ENCODE assay signal across 23 cellular contexts in genomic region chr18:38526922-38527321, GRCh38.
DNase-seq lines count a peak whose midpoint lies in the region; ATAC-seq, FAIRE-seq and TF ChIP-seq lines count a peak whose summit lies in the region.
"Had no signal": no experiment of that assay in that cellular context is flagged by ENCODE, and none has a peak within 500 bp of the region (broad histone marks: within the 10 kb centered on the region; RNA-seq: fewer than 3 reads in every experiment).

No MANE protein-coding gene starts in this region.

- no peaks in the 10 kb centered on the region for H3K27me3 ChIP-seq in mesenchymal stem cell (ENCODE audit: control insufficient read depth in 1 of 2, insufficient read depth in 1 of 2, low read length in 2 of 2)
- H3K27me3 ChIP-seq: body of pancreas, Peyer's patch, upper lobe of left lung had no signal

- no peak overlapping the region for H3K4ac ChIP-seq in mesenchymal stem cell (ENCODE audit: low read depth in 1 of 2, low read length in 2 of 2)

- no peak overlapping the region for H4K91ac ChIP-seq in mesenchymal stem cell (ENCODE audit: low read length)

- no peak for DNase-seq in D721Med (ENCODE audit: insufficient read length, low spot score)
- peak; percentile 70 for DNase-seq in NCI-H146 treated with DMSO at 0.1 percent for 48 hours (lab: John Stamatoyannopoulos, UW; ENCODE audit: unreplicated experiment)
- DNase-seq in epithelial cell of esophagus (ENCODE audit: low read depth) = peak; percentile 51
- DNase-seq in mesenchymal stem cell = no peak
- DNase-seq in SKM-1 (lab: John Stamatoyannopoulos, UW; ENCODE audit: unreplicated experiment) = no peak
- DNase-seq in COLO829 (ENCODE audit: low spot score) = no peak
- DNase-seq in activated naive CD4-positive, alpha-beta T cell (lab: John Stamatoyannopoulos, UW) = no peak
- DNase-seq: activated CD8-positive, alpha-beta T cell treated with anti-CD3 and anti-CD28 coated beads for 36 hours; activated effector memory CD4-positive, alpha-beta T cell treated with anti-CD3 and anti-CD28 coated beads, Interleukin-2, amount 50 U/mL, for 16 hours; activated naive CD8-positive, alpha-beta T cell treated with anti-CD3 and anti-CD28 coated beads, Interleukin-2, amount 50 U/mL, for 24 hours; body of pancreas; H9; mesendoderm; naive B cell; NCI-H2081 treated with DMSO at 0.1 percent for 48 hours; NCI-H446; Peyer's patch; stimulated activated CD4-positive, alpha-beta T cell treated with anti-CD3 and anti-CD28 coated beads, Interleukin-2, amount 100 ng/mL, for 24 hours; T-cell; upper lobe of left lung had no signal

- no peak overlapping the region for H3K9ac ChIP-seq in mesenchymal stem cell (ENCODE audit: low read length)

- H2BK15ac ChIP-seq in mesenchymal stem cell (ENCODE audit: low read depth, poor library complexity, severe bottlenecking) = no peak overlapping the region

- H2BK120ac ChIP-seq in mesenchymal stem cell (ENCODE audit: low read depth, low read length) = no peak overlapping the region

- H2BK12ac ChIP-seq in mesenchymal stem cell (ENCODE audit: low read length in 2 of 2) = no peak overlapping the region

- TF ChIP-seq CTCF in D721Med (IDR thresholded peaks at IDR 0.05; ENCODE audit: insufficient read depth, missing control alignments) = no peak
- TF ChIP-seq CTCF in epithelial cell of esophagus (IDR thresholded peaks at IDR 0.05; ENCODE audit: insufficient read depth, low read depth, low read length, missing control alignments) = no peak

- no peak overlapping the region for H2AK5ac ChIP-seq in mesenchymal stem cell (ENCODE audit: low read length, severe bottlenecking)

- no peak overlapping the region for H2AFZ ChIP-seq in mesenchymal stem cell (ENCODE audit: low read depth, low read length)

- H3K4me1 ChIP-seq in mesenchymal stem cell (ENCODE audit: control insufficient read depth, insufficient read depth, low read depth, low read length) = no peaks in the 10 kb centered on the region
- H3K4me1 ChIP-seq: body of pancreas, Peyer's patch, upper lobe of left lung had no signal

- H3K23ac ChIP-seq in mesenchymal stem cell (ENCODE audit: low read length in 2 of 2) = no peak overlapping the region

- no peak overlapping the region for H2BK5ac ChIP-seq in mesenchymal stem cell (ENCODE audit: low read depth, low read length, poor library complexity, severe bottlenecking)

- no peaks in the 10 kb centered on the region for H3K36me3 ChIP-seq in mesenchymal stem cell (ENCODE audit: control insufficient read depth in 1 of 2, insufficient read depth in 2 of 2, low read depth in 1 of 2, low read length in 2 of 2)
- H3K36me3 ChIP-seq: Peyer's patch, upper lobe of left lung had no signal

- peak; percentile 64 for ATAC-seq in GM19351 (IDR thresholded peaks at IDR 0.05; ENCODE audit: unreplicated experiment)
- ATAC-seq: activated CD8-positive, alpha-beta T cell treated with anti-CD3 and anti-CD28 coated beads for 36 hours; activated naive CD8-positive, alpha-beta T cell treated with anti-CD3 and anti-CD28 coated beads, Interleukin-2, amount 50 U/mL, for 24 hours; body of pancreas; T-cell had no signal

- FAIRE-seq in D721Med (lab: Jason Lieb, UNC) = peak; percentile 68

- H3K79me1 ChIP-seq in mesenchymal stem cell (replicated peaks; ENCODE audit: low read length, poor library complexity, severe bottlenecking) = no peaks in the 10 kb centered on the region

- H3K27ac ChIP-seq in mesenchymal stem cell (ENCODE audit: low read length, poor library complexity, severe bottlenecking) = no peak overlapping the region
- H3K27ac ChIP-seq: body of pancreas, epithelial cell of prostate, Peyer's patch, upper lobe of left lung had no signal

- no peak overlapping the region for H3K4me3 ChIP-seq in epithelial cell of esophagus (ENCODE audit: low read length)
- no peak overlapping the region for H3K4me3 ChIP-seq in mesenchymal stem cell (ENCODE audit: insufficient read depth in 1 of 2, low read depth in 1 of 2, low read length in 2 of 2)
- H3K4me3 ChIP-seq: body of pancreas, Peyer's patch, smooth muscle cell, upper lobe of left lung had no signal

- no peak overlapping the region for H3K14ac ChIP-seq in mesenchymal stem cell (ENCODE audit: low read length in 2 of 2)

- no peak overlapping the region for H3K18ac ChIP-seq in mesenchymal stem cell (ENCODE audit: low read depth in 1 of 2, low read length in 2 of 2)

- H4K8ac ChIP-seq in mesenchymal stem cell (ENCODE audit: low read length) = no peak overlapping the region

- no peak overlapping the region for H3K4me2 ChIP-seq in mesenchymal stem cell (ENCODE audit: low read length, poor library complexity, severe bottlenecking)
- H3K4me2 ChIP-seq: smooth muscle cell had no signal

- no peaks in the 10 kb centered on the region for H3K9me3 ChIP-seq in mesenchymal stem cell (ENCODE audit: control insufficient read depth, low read length)
- H3K9me3 ChIP-seq: body of pancreas, Peyer's patch, upper lobe of left lung had no signal

Comparison
In these comparisons a context has a peak if more than half of its experiments do, and no peak if none do; other contexts are left out.
1. DNase-seq: peak in NCI-H146 treated with DMSO at 0.1 percent for 48 hours (single experiment) and epithelial cell of esophagus (single experiment); none in D721Med (single experiment), mesenchymal stem cell (single experiment), SKM-1 (single experiment), COLO829 (single experiment) and activated naive CD4-positive, alpha-beta T cell (0 of 4).